12 cellular contexts compared by ENCODE assay signal in the genomic region with DNA sequence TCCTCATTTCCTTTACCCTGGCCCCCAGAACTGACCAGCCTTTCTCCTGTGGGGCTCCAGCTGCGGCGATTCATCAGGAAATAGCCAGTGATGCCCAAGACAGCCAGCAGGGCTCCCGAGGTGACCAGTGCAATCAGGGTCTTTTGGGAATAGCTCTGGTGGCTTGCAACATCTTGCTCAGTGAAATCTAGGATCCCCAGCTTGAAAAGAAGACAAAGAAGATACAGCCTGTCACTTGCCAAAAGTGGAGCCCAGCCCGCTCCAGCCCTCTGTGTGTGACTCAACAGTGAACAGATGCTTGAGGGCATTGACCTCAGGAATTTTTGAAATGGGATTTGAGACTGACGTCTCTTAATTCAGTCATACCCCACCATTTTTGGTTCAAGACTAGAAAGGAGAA. TPM values are rescaled to one million over a fixed set of nuclear protein-coding genes. Genes with fewer than 3 reads are reported as not detected.
DNase-seq lines count a peak whose midpoint lies in the region; ATAC-seq and TF ChIP-seq lines count a peak whose summit lies in the region.
"Had no signal": no experiment of that assay in that cellular context is flagged by ENCODE, and none has a peak within 500 bp of the region (broad histone marks: within the 10 kb centered on the region; RNA-seq: fewer than 3 reads in every experiment).

No MANE protein-coding gene starts in this region.

- no peak overlapping the region for H3K4me3 ChIP-seq in fibroblast of mammary gland (ENCODE audit: control insufficient read depth, low read depth, low read length)

- H3K36me3 Mint-ChIP-seq in osteocyte (ENCODE audit: unreplicated experiment) = no peaks in the 10 kb centered on the region

- H3K4me3 Mint-ChIP-seq in osteocyte (ENCODE audit: unreplicated experiment) = no peak overlapping the region
- no peak overlapping the region for H3K4me3 Mint-ChIP-seq in stimulated activated naive CD8-positive, alpha-beta T cell treated with anti-CD3 and anti-CD28 coated beads, Interleukin-15, amount 100 ng/mL, for 72 hours
- H3K4me3 Mint-ChIP-seq: activated CD4-positive, alpha-beta T cell treated with anti-CD3 and anti-CD28 coated beads, Interleukin-2, amount 10 ng/mL, durations not matched to agents 24 days and 14 days; B cell had no signal

- H3K9me3 Mint-ChIP-seq in osteocyte (ENCODE audit: unreplicated experiment) = no peaks in the 10 kb centered on the region
- H3K9me3 Mint-ChIP-seq in stimulated activated naive CD8-positive, alpha-beta T cell treated with anti-CD3 and anti-CD28 coated beads, Interleukin-15, amount 100 ng/mL, for 72 hours = no peaks in the 10 kb centered on the region
- H3K9me3 Mint-ChIP-seq: activated CD4-positive, alpha-beta T cell treated with anti-CD3 and anti-CD28 coated beads, Interleukin-2, amount 10 ng/mL, durations not matched to agents 24 days and 14 days had no signal

- peak overlapping the region; percentile 52 for H3K27ac Mint-ChIP-seq in osteocyte (ENCODE audit: unreplicated experiment)
- H3K27ac Mint-ChIP-seq in stimulated activated naive CD8-positive, alpha-beta T cell treated with anti-CD3 and anti-CD28 coated beads, Interleukin-15, amount 100 ng/mL, for 72 hours = no peak overlapping the region
- H3K27ac Mint-ChIP-seq: activated CD4-positive, alpha-beta T cell treated with anti-CD3 and anti-CD28 coated beads, Interleukin-2, amount 10 ng/mL, durations not matched to agents 24 days and 14 days; activated naive CD4-positive, alpha-beta T cell treated with anti-CD3 and anti-CD28 coated beads, Interleukin-2, amount 50 U/mL, for 72 hours; B cell had no signal

- peaks cover 40% of the 10 kb centered on the region for H3K4me1 Mint-ChIP-seq in osteocyte (ENCODE audit: unreplicated experiment)
- H3K4me1 Mint-ChIP-seq in stimulated activated naive CD8-positive, alpha-beta T cell treated with anti-CD3 and anti-CD28 coated beads, Interleukin-15, amount 100 ng/mL, for 72 hours = peaks cover 25% of the 10 kb centered on the region

- DNase-seq in AG08396 (ENCODE audit: low spot score) (peak; percentile 62), RPMI7951 (ENCODE audit: low read depth) (peak; percentile 89), fibroblast of mammary gland (ENCODE audit: low read depth) (peak; percentile 75), osteocyte (ENCODE audit: extremely low spot score, unreplicated experiment) (no peak), GM13977 (ENCODE audit: low spot score) (no peak), iPS-NIHi7 (ENCODE audit: extremely low spot score) (no peak)
- no peak for DNase-seq in stimulated activated naive CD8-positive, alpha-beta T cell treated with anti-CD3 and anti-CD28 coated beads, Interleukin-15, amount 100 ng/mL, for 72 hours
- DNase-seq: activated CD4-positive, alpha-beta T cell treated with anti-CD3 and anti-CD28 coated beads, Interleukin-2, amount 10 ng/mL, durations not matched to agents 24 days and 14 days had no signal

- no peaks in the 10 kb centered on the region for H3K27me3 Mint-ChIP-seq in osteocyte (ENCODE audit: unreplicated experiment)
- H3K27me3 Mint-ChIP-seq in stimulated activated naive CD8-positive, alpha-beta T cell treated with anti-CD3 and anti-CD28 coated beads, Interleukin-15, amount 100 ng/mL, for 72 hours = peaks cover 19% of the 10 kb centered on the region

- in situ Hi-C loops in GM13977 (cut with MboI; ENCODE audit: low pct_unique_long_range_greater_than_20kb, low sequenced_read_pairs, unreplicated experiment) = loop anchor here (10.0 kb wide), 1 partner anchor 76 kb away; no protein-coding TSS in a partner anchor

- TF ChIP-seq CTCF in fibroblast of mammary gland (conservative IDR thresholded peaks at IDR 0.05; ENCODE audit: control insufficient read depth, insufficient read depth, low read depth, low read length) = no peak
- TF ChIP-seq CTCF in osteocyte (IDR thresholded peaks at IDR 0.05) = no peak
- no peak for TF ChIP-seq CTCF in GM13977 (IDR thresholded peaks at IDR 0.05; ENCODE audit: extremely low read depth, insufficient read depth, missing control alignments)

- no peak for ATAC-seq in HG03432 (IDR thresholded peaks at IDR 0.05; ENCODE audit: unreplicated experiment)
- ATAC-seq in stimulated activated naive CD8-positive, alpha-beta T cell treated with anti-CD3 and anti-CD28 coated beads, Interleukin-15, amount 100 ng/mL, for 72 hours = no peak
- ATAC-seq: activated naive CD4-positive, alpha-beta T cell treated with anti-CD3 and anti-CD28 coated beads, Interleukin-2, amount 50 U/mL, for 72 hours had no signal

RNA-seq across cellular contexts. Expression of gene CD34, which starts 22.3 kb away (rescaled TPM):
- total RNA-seq in RPMI7951 (2014; rRNA removed; shearing (Covaris generic)) = 0.29 and 0.96 TPM in 2 replicates
- not detected in 2 replicates for total RNA-seq in osteocyte
- total RNA-seq: activated CD4-positive, alpha-beta T cell treated with anti-CD3 and anti-CD28 coated beads, Interleukin-2, amount 10 ng/mL, durations not matched to agents 24 days and 14 days; B cell; SK-MEL-5 had no signal

Comparison
In these comparisons a context has a peak if more than half of its experiments do, and no peak if none do; other contexts are left out.
1. DNase-seq: peak in AG08396 (single experiment), RPMI7951 (single experiment) and fibroblast of mammary gland (single experiment); none in osteocyte (single experiment), GM13977 (single experiment), stimulated activated naive CD8-positive, alpha-beta T cell treated with anti-CD3 and anti-CD28 coated beads, Interleukin-15, amount 100 ng/mL, for 72 hours (0 of 2) and iPS-NIHi7 (single experiment).